Comparison of ENCODE assay signal across 8 cellular contexts in genomic region chr2:61468231-61468630, GRCh38. TPM values are rescaled to one million over a fixed set of nuclear protein-coding genes. Genes with fewer than 3 reads are reported as not detected.
DNase-seq lines count a peak whose midpoint lies in the region; ATAC-seq and TF ChIP-seq lines count a peak whose summit lies in the region.
"Not testable (repeated sequence)": the region's sequence is repeated elsewhere in the genome, so short reads cannot be mapped to it uniquely, and the experiment has no call there.

No MANE protein-coding gene starts in this region.

- not testable (repeated sequence) for H3K18ac ChIP-seq in mesendoderm (ENCODE audit: low read length)

- H4K20me1 ChIP-seq in BLaER1, result peaks cover 71% of the 10 kb centered on the region
- peaks cover 30% of the 10 kb centered on the region for H4K20me1 ChIP-seq in GM23338 (replicated peaks; ENCODE audit: insufficient read depth)
- H4K20me1 ChIP-seq in PC-9 (ENCODE audit: insufficient read depth), result peaks cover 59% of the 10 kb centered on the region

- no CpG with 5 or more reads among the region's 10 CpGs for WGBS in mesendoderm (ENCODE audit: extremely low coverage, insufficient coverage, low lambda C conversion rate)

- peaks cover 30% of the 10 kb centered on the region for H3K36me3 Mint-ChIP-seq in GM23338 (ENCODE audit: low read depth)
- peaks cover 26% of the 10 kb centered on the region for H3K36me3 Mint-ChIP-seq in activated CD4-positive, alpha-beta T cell treated with anti-CD3 and anti-CD28 coated beads, Interleukin-2, amount 10 ng/mL, durations not matched to agents 7 days and 5 days (ENCODE audit: low read depth)
- not testable (repeated sequence) for H3K36me3 Mint-ChIP-seq in activated naive CD8-positive, alpha-beta T cell treated with anti-CD3 and anti-CD28 coated beads, Interleukin-2, amount 10 ng/mL, durations not matched to agents 7 days and 5 days; osteocyte (ENCODE audit: unreplicated experiment)
- peaks cover 44% of the 10 kb centered on the region for H3K36me3 Mint-ChIP-seq in effector memory CD8-positive, alpha-beta T cell (ENCODE audit: insufficient read depth)

- H4K8ac ChIP-seq in mesendoderm (ENCODE audit: low read depth, low read length), result not testable (repeated sequence)

- H3K79me1 ChIP-seq in mesendoderm (ENCODE audit: low read length), result not testable (repeated sequence)

- H3K9ac ChIP-seq in BLaER1, result peak overlapping the region; percentile 99
- H3K9ac ChIP-seq in mesendoderm (ENCODE audit: low read length), result not testable (repeated sequence)

- H3K4ac ChIP-seq in mesendoderm (ENCODE audit: low read depth, low read length), result not testable (repeated sequence)

- H3K36me3 ChIP-seq in BLaER1, result peaks cover 37% of the 10 kb centered on the region
- not testable (repeated sequence) for H3K36me3 ChIP-seq in GM23338 (ENCODE audit: insufficient read depth); mesendoderm (ENCODE audit: control insufficient read depth, insufficient read depth, low read length)
- peaks cover 14% of the 10 kb centered on the region for H3K36me3 ChIP-seq in PC-9 (ENCODE audit: low read depth)

- not testable (repeated sequence) for H3K4me3 Mint-ChIP-seq in GM23338; activated naive CD8-positive, alpha-beta T cell treated with anti-CD3 and anti-CD28 coated beads, Interleukin-2, amount 10 ng/mL, durations not matched to agents 7 days and 5 days; osteocyte (ENCODE audit: unreplicated experiment)
- peak overlapping the region; percentile 93 for H3K4me3 Mint-ChIP-seq in activated CD4-positive, alpha-beta T cell treated with anti-CD3 and anti-CD28 coated beads, Interleukin-2, amount 10 ng/mL, durations not matched to agents 7 days and 5 days
- H3K4me3 Mint-ChIP-seq in effector memory CD8-positive, alpha-beta T cell, result peak overlapping the region; percentile 94 to 96

- H2BK5ac ChIP-seq in mesendoderm (ENCODE audit: low read length), result not testable (repeated sequence)

- H3K4me3 ChIP-seq in BLaER1, result peak overlapping the region; percentile 98
- not testable (repeated sequence) for H3K4me3 ChIP-seq in GM23338; PC-9; mesendoderm (ENCODE audit: low read length)

- peak overlapping the region; percentile 99 for H3K27ac ChIP-seq in BLaER1
- not testable (repeated sequence) for H3K27ac ChIP-seq in GM23338 (ENCODE audit: low read depth); PC-9; mesendoderm (ENCODE audit: low read depth, low read length)

- not testable (repeated sequence) for H2BK120ac ChIP-seq in mesendoderm (ENCODE audit: low read depth, low read length)

- POLR2A ChIA-PET in PC-9 (lab: Charles Lee; ENCODE audit: unreplicated experiment); activated CD4-positive, alpha-beta T cell treated with anti-CD3 and anti-CD28 coated beads, Interleukin-2, amount 10 ng/mL, durations not matched to agents 7 days and 5 days (lab: Charles Lee): not testable (repeated sequence)
- POLR2A ChIA-PET in activated naive CD8-positive, alpha-beta T cell treated with anti-CD3 and anti-CD28 coated beads, Interleukin-2, amount 10 ng/mL, durations not matched to agents 7 days and 5 days (lab: Charles Lee), result interaction anchor here (0.7 to 1.4 kb wide), 4 partner anchors 10 to 296 kb away, joined by 3 to 4 read pairs (median 4); partner anchors contain the start of gene XPO1

- CTCF ChIA-PET in PC-9 (lab: Charles Lee), result not testable (repeated sequence)
- CTCF ChIA-PET in activated CD4-positive, alpha-beta T cell treated with anti-CD3 and anti-CD28 coated beads, Interleukin-2, amount 10 ng/mL, durations not matched to agents 7 days and 5 days (lab: Charles Lee), result interaction anchor here (1.2 kb wide), 1 partner anchor 10 kb away, joined by 3 read pairs; no protein-coding TSS in a partner anchor

- H4K5ac ChIP-seq in mesendoderm (ENCODE audit: low read length), result not testable (repeated sequence)

- H3K56ac ChIP-seq in mesendoderm (ENCODE audit: low read length), result peak overlapping the region; percentile 25

- H3K4me1 Mint-ChIP-seq in GM23338 (peaks cover 30% of the 10 kb centered on the region), osteocyte (ENCODE audit: unreplicated experiment) (peaks cover 40% of the 10 kb centered on the region)
- peaks cover 41% of the 10 kb centered on the region for H3K4me1 Mint-ChIP-seq in activated CD4-positive, alpha-beta T cell treated with anti-CD3 and anti-CD28 coated beads, Interleukin-2, amount 10 ng/mL, durations not matched to agents 7 days and 5 days
- H3K4me1 Mint-ChIP-seq in activated naive CD8-positive, alpha-beta T cell treated with anti-CD3 and anti-CD28 coated beads, Interleukin-2, amount 10 ng/mL, durations not matched to agents 7 days and 5 days, result peaks cover 29% of the 10 kb centered on the region
- peaks cover 24 to 43% of the 10 kb centered on the region in 2 donors for H3K4me1 Mint-ChIP-seq in effector memory CD8-positive, alpha-beta T cell (ENCODE audit: low read depth in 2 of 2)

- not testable (repeated sequence) for TF ChIP-seq CTCF in GM23338 (conservative IDR thresholded peaks at IDR 0.05; ENCODE audit: low read depth in 2 of 2); PC-9 (conservative IDR thresholded peaks at IDR 0.05); osteocyte (IDR thresholded peaks at IDR 0.05)

- not testable (repeated sequence) for H3K9me2 ChIP-seq in GM23338 (ENCODE audit: insufficient read depth); PC-9 (ENCODE audit: insufficient read depth)

- H2AFZ ChIP-seq in GM23338, PC-9: not testable (repeated sequence)

- H2AK5ac ChIP-seq in mesendoderm (ENCODE audit: low read length), result not testable (repeated sequence)

- not testable (repeated sequence) for H3F3A ChIP-seq in GM23338 (replicated peaks; ENCODE audit: low read depth)
- peaks cover 22% of the 10 kb centered on the region; the same call in 1 of the 2 replicates for H3F3A ChIP-seq in PC-9 (ENCODE audit: insufficient read depth, low read depth)

- peaks cover 82% of the 10 kb centered on the region for H3K79me2 ChIP-seq in GM23338 (replicated peaks; ENCODE audit: insufficient read depth)
- peaks cover 86% of the 10 kb centered on the region for H3K79me2 ChIP-seq in PC-9 (ENCODE audit: low read depth)
- peaks cover 67% of the 10 kb centered on the region for H3K79me2 ChIP-seq in mesendoderm (ENCODE audit: control insufficient read depth, insufficient read depth, low read length)

- not testable (repeated sequence) for DNase-seq in GM23338 (ENCODE audit: low spot score); PC-9; activated CD4-positive, alpha-beta T cell treated with anti-CD3 and anti-CD28 coated beads, Interleukin-2, amount 10 ng/mL, durations not matched to agents 7 days and 5 days; activated naive CD8-positive, alpha-beta T cell treated with anti-CD3 and anti-CD28 coated beads, Interleukin-2, amount 10 ng/mL, durations not matched to agents 7 days and 5 days; effector memory CD8-positive, alpha-beta T cell; mesendoderm; osteocyte (ENCODE audit: extremely low spot score, unreplicated experiment)

- not testable (repeated sequence) for BruUV-seq in PC-9 (replicated peaks; lab: Mats Ljungman, UMichigan)

- peaks cover 70% of the 10 kb centered on the region for H3K4me1 ChIP-seq in BLaER1
- H3K4me1 ChIP-seq in GM23338 (ENCODE audit: insufficient read depth), result peaks cover 18% of the 10 kb centered on the region
- peaks cover 18% of the 10 kb centered on the region for H3K4me1 ChIP-seq in PC-9 (replicated peaks; ENCODE audit: insufficient read depth)
- H3K4me1 ChIP-seq in mesendoderm (ENCODE audit: control insufficient read depth, low read depth, low read length), result not testable (repeated sequence)

- intact Hi-C loops in PC-9 (cut with micrococcal nuclease; ENCODE audit: unreplicated experiment), result not testable (repeated sequence)

- not testable (repeated sequence) for H3K27me3 ChIP-seq in BLaER1; GM23338 (ENCODE audit: insufficient read depth); PC-9 (ENCODE audit: insufficient read depth, low read depth); mesendoderm (ENCODE audit: insufficient read depth, low read length, poor library complexity)

- not testable (repeated sequence) for H3K23ac ChIP-seq in mesendoderm (ENCODE audit: low read length)

- not testable (repeated sequence) for H2BK15ac ChIP-seq in mesendoderm (replicated peaks; ENCODE audit: low read depth)

- not testable (repeated sequence) for H3K27me3 Mint-ChIP-seq in GM23338 (ENCODE audit: insufficient read depth, low read depth, poor library complexity); activated CD4-positive, alpha-beta T cell treated with anti-CD3 and anti-CD28 coated beads, Interleukin-2, amount 10 ng/mL, durations not matched to agents 7 days and 5 days; activated naive CD8-positive, alpha-beta T cell treated with anti-CD3 and anti-CD28 coated beads, Interleukin-2, amount 10 ng/mL, durations not matched to agents 7 days and 5 days; effector memory CD8-positive, alpha-beta T cell; osteocyte (ENCODE audit: unreplicated experiment)

- H3K4me2 ChIP-seq in BLaER1 (peak overlapping the region; percentile 94), GM23338 (peak overlapping the region; percentile 21; the same call in 1 of the 2 replicates), PC-9 (peak overlapping the region; percentile 92; the same call in 1 of the 2 replicates)
- not testable (repeated sequence) for H3K4me2 ChIP-seq in mesendoderm (ENCODE audit: low read length)

- not testable (repeated sequence) for H3K27ac Mint-ChIP-seq in GM23338; activated CD4-positive, alpha-beta T cell treated with anti-CD3 and anti-CD28 coated beads, Interleukin-2, amount 10 ng/mL, durations not matched to agents 7 days and 5 days; effector memory CD8-positive, alpha-beta T cell
- H3K27ac Mint-ChIP-seq in activated naive CD8-positive, alpha-beta T cell treated with anti-CD3 and anti-CD28 coated beads, Interleukin-2, amount 10 ng/mL, durations not matched to agents 7 days and 5 days, result peak overlapping the region; percentile 95
- peak overlapping the region; percentile 78 for H3K27ac Mint-ChIP-seq in osteocyte (ENCODE audit: unreplicated experiment)

- H3K9me3 ChIP-seq in BLaER1; PC-9 (ENCODE audit: insufficient read depth, low read depth): not testable (repeated sequence)

- H3K9me3 Mint-ChIP-seq in GM23338; activated CD4-positive, alpha-beta T cell treated with anti-CD3 and anti-CD28 coated beads, Interleukin-2, amount 10 ng/mL, durations not matched to agents 7 days and 5 days; activated naive CD8-positive, alpha-beta T cell treated with anti-CD3 and anti-CD28 coated beads, Interleukin-2, amount 10 ng/mL, durations not matched to agents 7 days and 5 days; effector memory CD8-positive, alpha-beta T cell; osteocyte (ENCODE audit: unreplicated experiment): not testable (repeated sequence)

- not testable (repeated sequence) for ATAC-seq in GM23338; activated naive CD8-positive, alpha-beta T cell treated with anti-CD3 and anti-CD28 coated beads, Interleukin-2, amount 10 ng/mL, durations not matched to agents 7 days and 5 days (ENCODE audit: low read depth); effector memory CD8-positive, alpha-beta T cell (replicated peaks)

RNA-seq across cellular contexts. Expression of gene USP34, which starts 2.7 kb away (rescaled TPM):
- total RNA-seq in GM23338 (2014; rRNA removed; shearing (Covaris generic)), result 115 and 157 TPM in 2 replicates
- 68.1 and 81.8 TPM in 2 replicates for polyA plus RNA-seq in GM23338 (2016; fragmentation: Nextera tagmentation; extraction: Ambion mirVana)
- total RNA-seq in PC-9 (2021) (85.4 and 120 TPM in 2 replicates), osteocyte (111 and 114 TPM in 2 replicates)
- total RNA-seq in activated CD4-positive, alpha-beta T cell treated with anti-CD3 and anti-CD28 coated beads, Interleukin-2, amount 10 ng/mL, durations not matched to agents 7 days and 5 days, result 10 to 100 TPM; 89.8 to 95.6 TPM
- total RNA-seq in activated naive CD8-positive, alpha-beta T cell treated with anti-CD3 and anti-CD28 coated beads, Interleukin-2, amount 10 ng/mL, durations not matched to agents 7 days and 5 days, result 100 to 1,000 TPM; 109 to 111 TPM
- 34.3 TPM for polyA plus RNA-seq in mesendoderm (2013, experiment 1 of 2)
- polyA plus RNA-seq in mesendoderm (2013, experiment 2 of 2), result 32.0 TPM
